ENCODE assay signal across 8 cellular contexts in the genomic region with DNA sequence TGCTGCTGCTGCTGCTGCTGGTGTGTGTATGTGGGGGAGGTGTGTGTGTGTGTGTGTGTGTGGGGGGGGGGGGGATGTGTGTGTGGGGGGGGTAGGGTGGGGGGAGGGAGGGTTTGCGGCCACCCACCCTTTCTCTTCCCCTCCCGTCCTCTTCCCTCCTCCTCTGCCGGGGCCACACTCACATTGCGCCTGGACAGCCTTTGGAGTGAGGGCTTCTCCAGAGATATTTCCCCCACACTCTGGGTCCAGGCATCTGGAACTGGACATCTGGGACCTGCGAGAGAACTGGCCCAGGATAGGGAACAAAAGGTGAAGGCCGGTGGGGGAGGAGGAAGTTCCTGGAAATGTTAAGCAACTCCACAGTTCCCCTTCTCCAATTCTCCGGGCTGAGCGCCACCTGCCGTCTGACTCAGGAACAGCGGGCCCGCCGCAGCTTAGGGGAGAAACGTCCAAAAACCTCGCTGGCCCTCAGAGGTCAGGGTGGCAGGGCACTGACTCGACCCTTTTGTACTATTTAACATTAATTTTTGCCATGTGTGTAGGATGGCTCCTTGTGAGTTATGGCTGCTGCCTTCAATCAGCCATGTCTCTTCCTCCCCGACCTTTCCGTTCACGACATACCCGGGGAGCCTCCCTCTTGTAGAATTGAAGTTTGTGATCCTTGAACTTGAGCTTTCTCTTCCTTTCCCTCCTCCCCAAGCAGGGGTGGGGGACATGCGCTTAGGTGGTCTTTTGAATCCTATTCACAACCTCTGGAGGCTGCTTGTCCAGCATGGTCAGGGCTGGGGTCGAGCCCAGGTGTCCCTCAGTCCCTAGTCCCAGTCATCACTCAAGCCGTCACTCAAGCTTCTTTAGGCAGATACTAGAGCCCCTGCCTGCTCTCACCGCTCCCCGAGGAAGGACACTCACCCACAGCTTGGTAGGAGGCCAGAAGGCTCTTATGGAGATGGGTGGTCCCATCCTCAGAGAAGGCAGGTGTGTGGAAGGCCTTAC. TPM values are rescaled to one million over a fixed set of nuclear protein-coding genes. Genes with fewer than 3 reads are reported as not detected.
DNase-seq lines count a peak whose midpoint lies in the region; ATAC-seq, FAIRE-seq and TF ChIP-seq lines count a peak whose summit lies in the region.

A gene with protein sequence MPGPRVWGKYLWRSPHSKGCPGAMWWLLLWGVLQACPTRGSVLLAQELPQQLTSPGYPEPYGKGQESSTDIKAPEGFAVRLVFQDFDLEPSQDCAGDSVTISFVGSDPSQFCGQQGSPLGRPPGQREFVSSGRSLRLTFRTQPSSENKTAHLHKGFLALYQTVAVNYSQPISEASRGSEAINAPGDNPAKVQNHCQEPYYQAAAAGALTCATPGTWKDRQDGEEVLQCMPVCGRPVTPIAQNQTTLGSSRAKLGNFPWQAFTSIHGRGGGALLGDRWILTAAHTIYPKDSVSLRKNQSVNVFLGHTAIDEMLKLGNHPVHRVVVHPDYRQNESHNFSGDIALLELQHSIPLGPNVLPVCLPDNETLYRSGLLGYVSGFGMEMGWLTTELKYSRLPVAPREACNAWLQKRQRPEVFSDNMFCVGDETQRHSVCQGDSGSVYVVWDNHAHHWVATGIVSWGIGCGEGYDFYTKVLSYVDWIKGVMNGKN (minus strand): TSS at position 287 of the 993 bp plus-strand sequence. CDS start 34 bp downstream, at position 253.

- H4K20me1 ChIP-seq in astrocyte (ENCODE audit: insufficient read depth, low read length) = peaks cover 7% of the 10 kb centered on the region

- no peaks in the 10 kb centered on the region for H3K9me3 ChIP-seq in astrocyte (ENCODE audit: insufficient read depth, low read depth, low read length)
- H3K9me3 ChIP-seq in uterus = no peaks in the 10 kb centered on the region

- peak within 1 kb of the TSS; percentile 96 for H3K4me2 ChIP-seq in astrocyte (ENCODE audit: low read length)

- H3K27me3 Mint-ChIP-seq in astrocyte (ENCODE audit: low read depth, unreplicated experiment) = peaks cover 13% of the 10 kb centered on the region

- H3K27ac ChIP-seq in astrocyte (ENCODE audit: low read depth, low read length) = peak within 1 kb of the TSS; percentile 65
- peak within 1 kb of the TSS; percentile 96 to 98 for H3K27ac ChIP-seq in uterus

- H3K4me3 Mint-ChIP-seq in astrocyte (ENCODE audit: unreplicated experiment) = peak within 1 kb of the TSS; percentile 86

- peak within 1 kb of the TSS; percentile 88 for H2AFZ ChIP-seq in astrocyte (ENCODE audit: low read depth, low read length)

- intact Hi-C loops in uterus (cut with DNase I; ENCODE audit: low total_unique reads) = loop anchor here (5.0 kb wide), 1 partner anchor 47 kb away; a partner anchor contains a TSS

- H3K4me1 Mint-ChIP-seq in astrocyte (ENCODE audit: low read depth, unreplicated experiment) = peaks cover 2% of the 10 kb centered on the region

- H3K27me3 ChIP-seq in astrocyte (ENCODE audit: insufficient read depth, low read length) = no peaks in the 10 kb centered on the region
- H3K27me3 ChIP-seq in uterus = no peaks in the 10 kb centered on the region

- peak; percentile 34 for ATAC-seq in GM21447 (IDR thresholded peaks at IDR 0.05; ENCODE audit: unreplicated experiment)

- TF ChIP-seq CTCF in AG10803 (conservative IDR thresholded peaks at IDR 0.05; ENCODE audit: low read length) (peak; percentile 93), astrocyte (IDR thresholded peaks at IDR 0.05; ENCODE audit: insufficient read depth, low read depth, low read length) (peak; percentile 93), uterus (IDR thresholded peaks at IDR 0.05) (peak; percentile 94 to 99 (median 98))

- H3K9ac ChIP-seq in astrocyte (ENCODE audit: low read length) = peak within 1 kb of the TSS; percentile 92

- H3K27ac Mint-ChIP-seq in astrocyte (ENCODE audit: unreplicated experiment) = peak within 1 kb of the TSS; percentile 90

- H3K79me2 ChIP-seq in astrocyte (ENCODE audit: insufficient read depth, low read length) = peaks cover 7% of the 10 kb centered on the region

- TF ChIP-seq POLR2A in uterus (IDR thresholded peaks at IDR 0.05) = peak; percentile 28 to 49

- peak within 1 kb of the TSS; percentile 89 for H3K4me3 ChIP-seq in AG10803 (ENCODE audit: low read length)
- peak within 1 kb of the TSS; percentile 75 for H3K4me3 ChIP-seq in astrocyte (ENCODE audit: insufficient read depth, low read depth, low read length)
- H3K4me3 ChIP-seq in uterus = peak within 1 kb of the TSS; percentile 63 to 70

- H3K36me3 ChIP-seq in astrocyte (ENCODE audit: insufficient read depth, low read length) (no peaks in the 10 kb centered on the region), uterus (no peaks in the 10 kb centered on the region)

- H3K4me1 ChIP-seq in astrocyte (ENCODE audit: insufficient read depth, low read length) (peaks cover 10% of the 10 kb centered on the region), uterus (peaks cover 0 to 3% of the 10 kb centered on the region in 2 donors)

- peak; percentile 86 for DNase-seq in AG10803 (ENCODE audit: low read depth)
- peak; percentile 17 to 37 for DNase-seq in NCI-H187 (lab: John Stamatoyannopoulos, UW)
- peak; percentile 46 for DNase-seq in T-helper 22 cell (ENCODE audit: low read depth)
- DNase-seq in astrocyte (ENCODE audit: low read depth) = peak; percentile 65
- peak; percentile 79 for DNase-seq in hepatic stellate cell (ENCODE audit: low spot score)
- DNase-seq in renal cortical epithelial cell (ENCODE audit: low read depth) = peak; percentile 84
- peak; percentile 96 to 97 for DNase-seq in uterus

- H3K9me3 Mint-ChIP-seq in astrocyte (ENCODE audit: unreplicated experiment) = peaks cover 4% of the 10 kb centered on the region

- peaks cover 7% of the 10 kb centered on the region for H3K36me3 Mint-ChIP-seq in astrocyte (ENCODE audit: low read depth, unreplicated experiment)

- no peak for FAIRE-seq in astrocyte (lab: Jason Lieb, UNC)

RNA-seq across cellular contexts. Expression of the gene that starts here (rescaled TPM):
- 11.0 and 12.1 TPM in 2 replicates for total RNA-seq in astrocyte
- total RNA-seq in renal cortical epithelial cell = 31.4 and 68.7 TPM in 2 replicates
- 100 to 1,000 TPM in 1 of 4 donors, 10 to 100 TPM in 3; 15.4 to 121 (median 37.4) TPM for total RNA-seq in uterus

Comparison
In these comparisons a context has a peak if more than half of its experiments do, and no peak if none do; other contexts are left out.
1. Peak in every context shown above with its lines: DNase-seq, ATAC-seq, H3K4me3 ChIP-seq and H3K27ac ChIP-seq.
2. DNase-seq: peak in every context shown above with its lines; median percentile 96 in uterus; 86 in AG10803; 84 in renal cortical epithelial cell; 79 in hepatic stellate cell; 65 in astrocyte; 46 in T-helper 22 cell; 27 in NCI-H187.